1 cellular context compared by ENCODE assay signal in the genomic region with DNA sequence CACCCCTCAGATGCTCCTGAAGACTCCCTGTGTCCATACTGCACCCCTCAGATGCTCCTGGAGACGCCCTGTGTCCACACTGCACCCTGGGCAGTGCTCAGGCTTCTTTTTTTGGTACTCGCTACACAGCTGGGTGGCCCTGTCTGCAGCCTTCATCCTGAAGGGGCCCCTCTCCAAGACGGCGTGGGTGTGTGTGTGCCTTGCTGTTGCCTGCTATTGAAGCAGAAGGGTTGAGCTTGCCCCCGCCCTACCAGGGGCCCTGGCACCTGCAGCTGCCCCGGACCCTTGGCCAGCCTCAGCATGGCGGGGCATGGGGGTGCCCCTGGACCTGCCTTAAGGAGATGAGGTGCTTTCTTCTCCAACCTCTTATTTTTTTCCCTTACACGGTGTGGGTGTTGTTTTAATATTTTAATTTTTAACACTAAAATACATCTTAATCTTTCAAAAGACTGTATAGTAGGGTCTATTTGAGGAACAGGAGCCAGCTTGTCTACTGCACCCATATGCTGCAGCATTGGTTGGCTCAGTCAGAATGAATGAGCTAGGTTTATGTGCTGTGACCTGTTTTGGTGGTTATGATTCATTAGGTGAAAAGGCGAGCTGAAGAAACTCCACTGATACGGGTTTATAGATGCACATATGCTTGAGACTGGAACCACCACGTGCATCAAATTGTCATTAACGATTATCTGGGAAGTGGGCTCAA.
TF ChIP-seq lines count a peak whose summit lies in the region.

No MANE protein-coding gene starts in this region.

TF ChIP-seq in GM12878, 131 proteins besides CTCF, POLR2A, EP300 and RAD21:
- TF ChIP-seq ATF7 (IDR thresholded peaks at IDR 0.05; ENCODE audit: low read depth), result no peak
- no peak for TF ChIP-seq MXI1 (IDR thresholded peaks at IDR 0.05; ENCODE audit: low read depth, low read length)
- no peak for TF ChIP-seq POU2F2 (IDR thresholded peaks at IDR 0.05; ENCODE audit: borderline replicate concordance, low read depth, low read length)
- TF ChIP-seq FOXK2 (IDR thresholded peaks at IDR 0.05), result no peak
- no peak for TF ChIP-seq SMARCA5 (IDR thresholded peaks at IDR 0.05)
- no peak for TF ChIP-seq JUNB (IDR thresholded peaks at IDR 0.05)
- TF ChIP-seq, protein P1, sequence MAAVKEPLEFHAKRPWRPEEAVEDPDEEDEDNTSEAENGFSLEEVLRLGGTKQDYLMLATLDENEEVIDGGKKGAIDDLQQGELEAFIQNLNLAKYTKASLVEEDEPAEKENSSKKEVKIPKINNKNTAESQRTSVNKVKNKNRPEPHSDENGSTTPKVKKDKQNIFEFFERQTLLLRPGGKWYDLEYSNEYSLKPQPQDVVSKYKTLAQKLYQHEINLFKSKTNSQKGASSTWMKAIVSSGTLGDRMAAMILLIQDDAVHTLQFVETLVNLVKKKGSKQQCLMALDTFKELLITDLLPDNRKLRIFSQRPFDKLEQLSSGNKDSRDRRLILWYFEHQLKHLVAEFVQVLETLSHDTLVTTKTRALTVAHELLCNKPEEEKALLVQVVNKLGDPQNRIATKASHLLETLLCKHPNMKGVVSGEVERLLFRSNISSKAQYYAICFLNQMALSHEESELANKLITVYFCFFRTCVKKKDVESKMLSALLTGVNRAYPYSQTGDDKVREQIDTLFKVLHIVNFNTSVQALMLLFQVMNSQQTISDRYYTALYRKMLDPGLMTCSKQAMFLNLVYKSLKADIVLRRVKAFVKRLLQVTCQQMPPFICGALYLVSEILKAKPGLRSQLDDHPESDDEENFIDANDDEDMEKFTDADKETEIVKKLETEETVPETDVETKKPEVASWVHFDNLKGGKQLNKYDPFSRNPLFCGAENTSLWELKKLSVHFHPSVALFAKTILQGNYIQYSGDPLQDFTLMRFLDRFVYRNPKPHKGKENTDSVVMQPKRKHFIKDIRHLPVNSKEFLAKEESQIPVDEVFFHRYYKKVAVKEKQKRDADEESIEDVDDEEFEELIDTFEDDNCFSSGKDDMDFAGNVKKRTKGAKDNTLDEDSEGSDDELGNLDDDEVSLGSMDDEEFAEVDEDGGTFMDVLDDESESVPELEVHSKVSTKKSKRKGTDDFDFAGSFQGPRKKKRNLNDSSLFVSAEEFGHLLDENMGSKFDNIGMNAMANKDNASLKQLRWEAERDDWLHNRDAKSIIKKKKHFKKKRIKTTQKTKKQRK (IDR thresholded peaks at IDR 0.05; ENCODE audit: low read depth, low read length), result no peak
- TF ChIP-seq ZNF207 (IDR thresholded peaks at IDR 0.05; ENCODE audit: borderline replicate concordance), result no peak
- TF ChIP-seq CEBPB (IDR thresholded peaks at IDR 0.05; ENCODE audit: borderline replicate concordance in 1 of 2, low read depth in 2 of 2, low read length in 2 of 2), result no peak
- TF ChIP-seq E2F8 (IDR thresholded peaks at IDR 0.05; ENCODE audit: low read depth, partially characterized antibody), result no peak
- TF ChIP-seq HDAC2 (IDR thresholded peaks at IDR 0.05), result no peak
- TF ChIP-seq, protein P2, sequence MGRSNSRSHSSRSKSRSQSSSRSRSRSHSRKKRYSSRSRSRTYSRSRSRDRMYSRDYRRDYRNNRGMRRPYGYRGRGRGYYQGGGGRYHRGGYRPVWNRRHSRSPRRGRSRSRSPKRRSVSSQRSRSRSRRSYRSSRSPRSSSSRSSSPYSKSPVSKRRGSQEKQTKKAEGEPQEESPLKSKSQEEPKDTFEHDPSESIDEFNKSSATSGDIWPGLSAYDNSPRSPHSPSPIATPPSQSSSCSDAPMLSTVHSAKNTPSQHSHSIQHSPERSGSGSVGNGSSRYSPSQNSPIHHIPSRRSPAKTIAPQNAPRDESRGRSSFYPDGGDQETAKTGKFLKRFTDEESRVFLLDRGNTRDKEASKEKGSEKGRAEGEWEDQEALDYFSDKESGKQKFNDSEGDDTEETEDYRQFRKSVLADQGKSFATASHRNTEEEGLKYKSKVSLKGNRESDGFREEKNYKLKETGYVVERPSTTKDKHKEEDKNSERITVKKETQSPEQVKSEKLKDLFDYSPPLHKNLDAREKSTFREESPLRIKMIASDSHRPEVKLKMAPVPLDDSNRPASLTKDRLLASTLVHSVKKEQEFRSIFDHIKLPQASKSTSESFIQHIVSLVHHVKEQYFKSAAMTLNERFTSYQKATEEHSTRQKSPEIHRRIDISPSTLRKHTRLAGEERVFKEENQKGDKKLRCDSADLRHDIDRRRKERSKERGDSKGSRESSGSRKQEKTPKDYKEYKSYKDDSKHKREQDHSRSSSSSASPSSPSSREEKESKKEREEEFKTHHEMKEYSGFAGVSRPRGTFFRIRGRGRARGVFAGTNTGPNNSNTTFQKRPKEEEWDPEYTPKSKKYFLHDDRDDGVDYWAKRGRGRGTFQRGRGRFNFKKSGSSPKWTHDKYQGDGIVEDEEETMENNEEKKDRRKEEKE (IDR thresholded peaks at IDR 0.05), result no peak
- TF ChIP-seq NR2C2 (IDR thresholded peaks at IDR 0.05; ENCODE audit: borderline replicate concordance, control insufficient read depth, insufficient read length, low read depth), result no peak
- TF ChIP-seq BRCA1 (IDR thresholded peaks at IDR 0.05; ENCODE audit: low read depth, low read length), result no peak
- no peak for TF ChIP-seq TCF3 (IDR thresholded peaks at IDR 0.05; ENCODE audit: borderline replicate concordance, insufficient read depth, low read depth, low read length)
- no peak for TF ChIP-seq USF2 (IDR thresholded peaks at IDR 0.05; ENCODE audit: borderline replicate concordance, low read depth, low read length)
- TF ChIP-seq NFYA (IDR thresholded peaks at IDR 0.05; ENCODE audit: borderline replicate concordance, low read depth, low read length), result no peak
- TF ChIP-seq CUX1 (IDR thresholded peaks at IDR 0.05; ENCODE audit: insufficient replicate concordance, low read depth, low read length), result no peak
- TF ChIP-seq, protein P3, sequence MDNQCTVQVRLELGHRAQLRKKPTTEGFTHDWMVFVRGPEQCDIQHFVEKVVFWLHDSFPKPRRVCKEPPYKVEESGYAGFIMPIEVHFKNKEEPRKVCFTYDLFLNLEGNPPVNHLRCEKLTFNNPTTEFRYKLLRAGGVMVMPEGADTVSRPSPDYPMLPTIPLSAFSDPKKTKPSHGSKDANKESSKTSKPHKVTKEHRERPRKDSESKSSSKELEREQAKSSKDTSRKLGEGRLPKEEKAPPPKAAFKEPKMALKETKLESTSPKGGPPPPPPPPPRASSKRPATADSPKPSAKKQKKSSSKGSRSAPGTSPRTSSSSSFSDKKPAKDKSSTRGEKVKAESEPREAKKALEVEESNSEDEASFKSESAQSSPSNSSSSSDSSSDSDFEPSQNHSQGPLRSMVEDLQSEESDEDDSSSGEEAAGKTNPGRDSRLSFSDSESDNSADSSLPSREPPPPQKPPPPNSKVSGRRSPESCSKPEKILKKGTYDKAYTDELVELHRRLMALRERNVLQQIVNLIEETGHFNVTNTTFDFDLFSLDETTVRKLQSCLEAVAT (IDR thresholded peaks at IDR 0.05), result no peak
